8 cellular contexts compared by ENCODE assay signal in the genomic region with DNA sequence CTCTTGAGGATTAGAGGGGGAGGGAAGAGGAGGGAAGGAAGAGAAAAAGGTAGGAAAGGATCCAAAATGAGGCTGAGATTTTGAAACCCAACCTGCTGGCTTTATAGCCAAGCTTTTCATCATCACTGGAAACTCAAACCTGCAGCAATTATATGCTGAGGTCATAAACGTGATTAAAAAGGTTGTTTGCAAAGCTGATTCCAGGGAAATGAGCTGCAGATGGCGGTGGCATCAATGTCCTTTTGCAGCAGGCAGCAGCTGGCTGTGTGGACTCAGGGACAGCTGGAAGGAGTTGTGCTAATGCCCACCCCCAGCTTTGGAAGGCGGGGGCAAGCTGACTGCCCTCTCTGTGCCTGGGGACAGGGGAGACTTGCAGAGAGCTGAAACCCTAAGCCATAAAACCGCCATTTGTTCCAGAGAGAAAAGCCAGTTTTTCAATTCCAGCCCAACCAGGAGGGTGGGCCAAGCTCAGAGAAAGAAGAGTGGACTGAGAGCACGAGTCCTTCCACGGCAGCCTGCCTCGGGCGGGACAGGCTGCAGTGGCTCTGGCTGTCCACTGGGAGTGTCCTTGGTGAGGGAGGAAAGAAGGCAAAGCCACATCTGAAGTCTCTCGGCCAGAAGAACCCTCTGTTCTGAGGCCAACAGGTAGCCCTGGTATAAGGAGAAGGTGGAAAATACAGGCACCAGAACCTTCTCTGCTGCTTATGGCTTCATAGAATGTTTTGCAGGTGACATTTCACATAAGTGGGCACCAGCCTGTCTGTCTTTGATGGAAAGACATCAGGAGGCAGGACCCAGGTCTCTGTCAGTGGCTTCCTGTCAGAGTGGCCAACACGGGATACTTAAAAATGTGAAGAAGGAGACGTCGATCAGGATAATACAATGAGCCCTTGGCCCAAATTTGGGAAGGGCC.
DNase-seq lines count a peak whose midpoint lies in the region; ATAC-seq and TF ChIP-seq lines count a peak whose summit lies in the region.

No MANE protein-coding gene starts in this region.

- no peaks in the 10 kb centered on the region for H3K4me1 ChIP-seq in IMR-90 (ENCODE audit: control insufficient read depth, insufficient read depth, low read length)

- no peak overlapping the region for H3K14ac ChIP-seq in IMR-90 (replicated peaks; ENCODE audit: low read depth, low read length)

- in situ Hi-C loops in IMR-90 (cut with MboI; ENCODE audit: low sequenced_read_pairs) = loop anchor here (5.0 kb wide), 1 partner anchor 383 kb away; no protein-coding TSS in a partner anchor

- no peak overlapping the region for H2AK5ac ChIP-seq in IMR-90 (ENCODE audit: low read depth, low read length)

- no peak overlapping the region for H4K5ac ChIP-seq in IMR-90 (ENCODE audit: low read depth, low read length)

- H3K27ac ChIP-seq in IMR-90 (ENCODE audit: insufficient read depth, low read length) = no peak overlapping the region

- H2BK15ac ChIP-seq in IMR-90 (ENCODE audit: low read depth, low read length) = no peak overlapping the region

- peak; percentile 85 for ATAC-seq in IMR-90 (ENCODE audit: low read depth)

- no peak overlapping the region for H2BK20ac ChIP-seq in IMR-90 (ENCODE audit: low read depth, low read length)

- POLR2A ChIA-PET in IMR-90 (lab: Charles Lee; ENCODE audit: unreplicated experiment) = no interaction called here

- H3K79me1 ChIP-seq in IMR-90 (ENCODE audit: low read depth in 1 of 2, low read length in 2 of 2) = no peaks in the 10 kb centered on the region

- H3K18ac ChIP-seq in IMR-90 (ENCODE audit: low read depth, low read length) = no peak overlapping the region

- dilution Hi-C loops in IMR-90 (cut with HindIII; ENCODE audit: low sequenced_read_pairs, unreplicated experiment) = no loop called here

- peaks cover 57% of the 10 kb centered on the region for H3K27me3 ChIP-seq in IMR-90 (ENCODE audit: control insufficient read depth, insufficient read depth, low read length)

- no peak overlapping the region for H3K9ac ChIP-seq in IMR-90 (ENCODE audit: low read depth, low read length)

- H3K56ac ChIP-seq in IMR-90 (ENCODE audit: extremely low read depth, insufficient read depth, low read length) = no peak overlapping the region

- DNase-seq in AG08395 (ENCODE audit: low spot score) = peak; percentile 66
- DNase-seq in IMR-90 = peak; percentile 31
- DNase-seq in RPMI7951 (ENCODE audit: low read depth) = peak; percentile 50
- DNase-seq in fibroblast of the aortic adventitia (ENCODE audit: low read depth) = peak; percentile 20
- DNase-seq in renal cortical epithelial cell (ENCODE audit: low read depth) = peak; percentile 28
- DNase-seq in NK-92 (lab: John Stamatoyannopoulos, UW; ENCODE audit: unreplicated experiment) = no peak
- no peak for DNase-seq in stimulated activated CD4-positive, alpha-beta T cell treated with anti-CD3 and anti-CD28 coated beads, Interleukin-12 subunit alpha, Interleukin-12 subunit beta, amount 100 ng/mL, for 4 hours
- no peak for DNase-seq in NCI-H446 treated with DMSO at 0.1 percent for 48 hours (lab: John Stamatoyannopoulos, UW)

- H4K91ac ChIP-seq in IMR-90 (ENCODE audit: insufficient read depth, low read depth, low read length) = no peak overlapping the region

- no peak overlapping the region for H2AK9ac ChIP-seq in IMR-90 (replicated peaks; ENCODE audit: low read depth, low read length, poor library complexity)

- H2AFZ ChIP-seq in IMR-90 (replicated peaks; ENCODE audit: low read length, poor library complexity) = peak overlapping the region; percentile 54

- intact Hi-C loops in IMR-90 (cut with micrococcal nuclease) = loop anchor here (10.0 kb wide), 1 partner anchor 250 kb away; no protein-coding TSS in a partner anchor

- H3K9me3 ChIP-seq in IMR-90 (ENCODE audit: control insufficient read depth, insufficient read depth, low read length) = peaks cover 7% of the 10 kb centered on the region

- peak; percentile 44 for TF ChIP-seq CTCF in IMR-90 (conservative IDR thresholded peaks at IDR 0.05; ENCODE audit: low read depth, low read length)
- peak; percentile 63 for TF ChIP-seq CTCF in fibroblast of the aortic adventitia (IDR thresholded peaks at IDR 0.05; ENCODE audit: insufficient read depth, low read length)

- no peak overlapping the region for H4K8ac ChIP-seq in IMR-90 (ENCODE audit: low read depth in 2 of 2, low read length in 2 of 2)

- H3K4me2 ChIP-seq in IMR-90 (ENCODE audit: low read depth, low read length) = no peak overlapping the region; the same call in 1 of the 2 replicates

- BruUV-seq in IMR-90 (replicated peaks; lab: Mats Ljungman, UMichigan) = no TSS peak

- no peak for TF ChIP-seq POLR2A in IMR-90 (IDR thresholded peaks at IDR 0.05; ENCODE audit: low read depth, low read length)

- H3K23ac ChIP-seq in IMR-90 (ENCODE audit: low read depth, low read length) = no peak overlapping the region

- H3K4me3 ChIP-seq in IMR-90 (ENCODE audit: insufficient read depth, low read depth, low read length) (no peak overlapping the region), fibroblast of the aortic adventitia (ENCODE audit: low read depth, low read length) (no peak overlapping the region)

- 50% methylated on average over 1 of the region's 12 CpGs; no CpG with 5 or more reads in 1 of the 2 experiments for WGBS in IMR-90 (ENCODE audit: extremely low coverage in 2 of 2, insufficient read length in 1 of 2), 2 experiments

- no peaks in the 10 kb centered on the region for H3K36me3 ChIP-seq in IMR-90 (ENCODE audit: control insufficient read depth, insufficient read depth, low read length)

- H3K9me1 ChIP-seq in IMR-90 (ENCODE audit: insufficient read depth, low read length) = no peaks in the 10 kb centered on the region

- no peak overlapping the region for H2BK120ac ChIP-seq in IMR-90 (ENCODE audit: low read depth, low read length)

- no peak for TF ChIP-seq RAD21 in IMR-90 (IDR thresholded peaks at IDR 0.05; ENCODE audit: low read length)

- H3K4ac ChIP-seq in IMR-90 (ENCODE audit: low read depth, low read length) = no peak overlapping the region

- CTCF ChIA-PET in IMR-90 (lab: Yijun Ruan, JAX) = interaction anchor here (0.7 to 2.3 kb wide), 2 partner anchors 380 to 387 kb away, joined by 3 to 6 read pairs; no protein-coding TSS in a partner anchor

- H4K20me1 ChIP-seq in IMR-90 (ENCODE audit: insufficient read depth, low read length) = no peaks in the 10 kb centered on the region

- no peak overlapping the region for H2BK5ac ChIP-seq in IMR-90 (ENCODE audit: low read depth, low read length, poor library complexity, severe bottlenecking)

TF ChIP-seq in IMR-90, 13 proteins besides CTCF, POLR2A, EP300 and RAD21:
- TF ChIP-seq FOS (IDR thresholded peaks at IDR 0.05; ENCODE audit: low read depth, low read length) = no peak
- TF ChIP-seq MAFK (IDR thresholded peaks at IDR 0.05; ENCODE audit: low read depth, low read length) = no peak
- no peak for TF ChIP-seq ELK1 (IDR thresholded peaks at IDR 0.05; ENCODE audit: borderline replicate concordance, low read depth, low read length)
- no peak for TF ChIP-seq RCOR1 (IDR thresholded peaks at IDR 0.05; ENCODE audit: insufficient replicate concordance, low read length)
- TF ChIP-seq CEBPB (IDR thresholded peaks at IDR 0.05; ENCODE audit: low read depth, low read length) = no peak
- TF ChIP-seq RFX5 (IDR thresholded peaks at IDR 0.05; ENCODE audit: low read depth, low read length) = no peak
- TF ChIP-seq BHLHE40 (IDR thresholded peaks at IDR 0.05; ENCODE audit: low read depth, low read length) = no peak
- TF ChIP-seq, protein P1, sequence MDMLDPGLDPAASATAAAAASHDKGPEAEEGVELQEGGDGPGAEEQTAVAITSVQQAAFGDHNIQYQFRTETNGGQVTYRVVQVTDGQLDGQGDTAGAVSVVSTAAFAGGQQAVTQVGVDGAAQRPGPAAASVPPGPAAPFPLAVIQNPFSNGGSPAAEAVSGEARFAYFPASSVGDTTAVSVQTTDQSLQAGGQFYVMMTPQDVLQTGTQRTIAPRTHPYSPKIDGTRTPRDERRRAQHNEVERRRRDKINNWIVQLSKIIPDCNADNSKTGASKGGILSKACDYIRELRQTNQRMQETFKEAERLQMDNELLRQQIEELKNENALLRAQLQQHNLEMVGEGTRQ (IDR thresholded peaks at IDR 0.05; ENCODE audit: low read depth, low read length) = no peak
- no peak for TF ChIP-seq MXI1 (IDR thresholded peaks at IDR 0.05; ENCODE audit: borderline replicate concordance, low read depth, low read length)
- no peak for TF ChIP-seq NFE2L2 (IDR thresholded peaks at IDR 0.05; ENCODE audit: low read depth, low read length)
- TF ChIP-seq MAZ (IDR thresholded peaks at IDR 0.05; ENCODE audit: borderline replicate concordance, low read depth, low read length) = no peak
- TF ChIP-seq CHD1 (IDR thresholded peaks at IDR 0.05; ENCODE audit: low read depth, low read length) = no peak
- TF ChIP-seq SMC3 (IDR thresholded peaks at IDR 0.05; ENCODE audit: low read depth, low read length) = no peak
TF ChIP-seq in IMR-90: peak in this region for 0.

Comparison
In these comparisons a context has a peak if more than half of its experiments do, and no peak if none do; other contexts are left out.
1. DNase-seq: peak in AG08395 (single experiment), IMR-90 (single experiment), RPMI7951 (single experiment), fibroblast of the aortic adventitia (single experiment) and renal cortical epithelial cell (single experiment); none in NK-92 (single experiment), stimulated activated CD4-positive, alpha-beta T cell treated with anti-CD3 and anti-CD28 coated beads, Interleukin-12 subunit alpha, Interleukin-12 subunit beta, amount 100 ng/mL, for 4 hours (single experiment) and NCI-H446 treated with DMSO at 0.1 percent for 48 hours (single experiment).